23 cellular contexts compared by ENCODE assay signal in genomic region chr13:95656386-95657015, GRCh38. TPM values are rescaled to one million over a fixed set of nuclear protein-coding genes. Genes with fewer than 3 reads are reported as not detected.
"Had no signal": no experiment of that assay in that cellular context is flagged by ENCODE, and none has a peak within 500 bp of the region (broad histone marks: within the 10 kb centered on the region; RNA-seq: fewer than 3 reads in every experiment).

No MANE protein-coding gene starts in this region.

- H3K36me3 ChIP-seq: gastrocnemius medialis, heart right ventricle, left ventricle myocardium inferior, lower lobe of right lung, ovary, right atrium auricular region, sigmoid colon, suprapubic skin, thyroid gland, upper lobe of left lung, uterus had no signal

- H3K27ac ChIP-seq: dorsolateral prefrontal cortex, gastrocnemius medialis, heart right ventricle, left ventricle myocardium inferior, lower lobe of right lung, ovary, right atrium auricular region, sigmoid colon, skin epidermis, suprapubic skin, thyroid gland, upper lobe of left lung, uterus had no signal

- H3K9me3 ChIP-seq: gastrocnemius medialis, left ventricle myocardium inferior, lower lobe of right lung, ovary, sigmoid colon, suprapubic skin, thyroid gland, upper lobe of left lung, uterus had no signal

- H3K27me3 ChIP-seq: dorsolateral prefrontal cortex, gastrocnemius medialis, ovary, right atrium auricular region, sigmoid colon, suprapubic skin, thyroid gland, upper lobe of left lung, uterus had no signal

- FAIRE-seq: keratinocyte had no signal

- DNase-seq: cortex of kidney; dorsolateral prefrontal cortex; effector CD8-positive, alpha-beta T cell; gastrocnemius medialis; heart right ventricle; left cardiac atrium; left ventricle myocardium inferior; lower lobe of right lung; natural killer cell; ovary; sigmoid colon; stimulated activated CD4-positive, alpha-beta T cell treated with anti-CD3 and anti-CD28 coated beads, Interleukin-2, amount 100 ng/mL, for 48 hours; stimulated activated CD8-positive, alpha-beta memory T cell treated with anti-CD3 and anti-CD28 coated beads, Interleukin-4, amount 100 ng/mL, for 48 hours; stimulated activated naive CD8-positive, alpha-beta T cell treated with anti-CD3 and anti-CD28 coated beads, Interleukin-15, Interleukin-2, amounts not matched to agents 100 U/mL and 50 U/mL, for 24 hours; thyroid gland; upper lobe of left lung; uterus had no signal

- H3K4me1 ChIP-seq: gastrocnemius medialis, heart right ventricle, left ventricle myocardium inferior, lower lobe of right lung, right atrium auricular region, sigmoid colon, suprapubic skin, thyroid gland, upper lobe of left lung, uterus had no signal

- H3K4me3 ChIP-seq: dorsolateral prefrontal cortex, gastrocnemius medialis, heart right ventricle, left ventricle myocardium inferior, lower lobe of right lung, ovary, right atrium auricular region, sigmoid colon, skin epidermis, suprapubic skin, thyroid gland, upper lobe of left lung, uterus had no signal

- ATAC-seq: esophagus mucosa; gastrocnemius medialis; heart right ventricle; left cardiac atrium; lower lobe of right lung; natural killer cell; stimulated activated effector memory CD8-positive, alpha-beta T cell treated with anti-CD3 and anti-CD28 coated beads, Interleukin-12 subunit alpha, Interleukin-12 subunit beta, amount 100 ng/mL, for 72 hours; stimulated activated naive CD8-positive, alpha-beta T cell treated with anti-CD3 and anti-CD28 coated beads, Interleukin-15, Interleukin-2, amounts not matched to agents 100 U/mL and 50 U/mL, for 24 hours had no signal

RNA-seq across cellular contexts. Expression of gene DZIP1, which starts 12.0 kb away (rescaled TPM):
- total RNA-seq: natural killer cell had no signal
